ENCODE assay signal across 1 cellular context in genomic region chr3:110344897-110345767, GRCh38.
A peak's percentile ranks its signal among the peaks of the same experiment; 100 is the strongest.
TF ChIP-seq lines count a peak whose summit lies in the region.

No MANE protein-coding gene starts in this region.

TF ChIP-seq in A549, 52 proteins besides CTCF, POLR2A, EP300 and RAD21 (continued from another document):
- TF ChIP-seq GATA3 (IDR thresholded peaks at IDR 0.05; ENCODE audit: borderline replicate concordance), result peak; percentile 93
- no peak for TF ChIP-seq RFX5 (IDR thresholded peaks at IDR 0.05)
- peak; percentile 44; the same call in 1 of the 2 replicates for TF ChIP-seq FOSL2 (IDR thresholded peaks at IDR 0.05)
- peak; percentile 65 for TF ChIP-seq FOSL2 (CRISPR knock-in tag; IDR thresholded peaks at IDR 0.05)
- no peak for TF ChIP-seq BHLHE40 (IDR thresholded peaks at IDR 0.05; ENCODE audit: low read depth, low read length)
- no peak for TF ChIP-seq KDM1A (IDR thresholded peaks at IDR 0.05; ENCODE audit: low read depth)
- no peak for TF ChIP-seq ESRRA (IDR thresholded peaks at IDR 0.05; ENCODE audit: borderline replicate concordance, low read length)
- no peak for TF ChIP-seq NFE2L2 (conservative IDR thresholded peaks at IDR 0.05; ENCODE audit: low read length)
- no peak for TF ChIP-seq USF2 (IDR thresholded peaks at IDR 0.05)
- TF ChIP-seq CEBPB (IDR thresholded peaks at IDR 0.05), result peak; percentile 53 to 75; a peak in 3 of 4 replicates
- TF ChIP-seq SMC3 (IDR thresholded peaks at IDR 0.05), result peak; percentile 47; the same call in 2 of the 3 replicates
- no peak; the same call in 1 of the 2 replicates for TF ChIP-seq E2F6 (IDR thresholded peaks at IDR 0.05; ENCODE audit: borderline replicate concordance, low read depth)
- no peak for TF ChIP-seq FOXS1 (CRISPR knock-in tag; IDR thresholded peaks at IDR 0.05)
- TF ChIP-seq PBX3 (IDR thresholded peaks at IDR 0.05), result 0 out of 2 replicates have a peak, but pooled peaks have one; percentile 30
- no peak for TF ChIP-seq ATOH8 (CRISPR knock-in tag; IDR thresholded peaks at IDR 0.05; ENCODE audit: low read depth)
- no peak for TF ChIP-seq TP53 (CRISPR knock-in tag; IDR thresholded peaks at IDR 0.05)
- no peak for TF ChIP-seq NPAS2 (CRISPR knock-in tag; IDR thresholded peaks at IDR 0.05; ENCODE audit: borderline replicate concordance)
- no peak for TF ChIP-seq KDM5A (IDR thresholded peaks at IDR 0.05)
- peak; percentile 74 for TF ChIP-seq MAX (IDR thresholded peaks at IDR 0.05)
- TF ChIP-seq JUNB (IDR thresholded peaks at IDR 0.05), result peak; percentile 76
